In genomic region chr1:156530006-156530405, GRCh38 we compare ENCODE assay signal across 37 cellular contexts. TPM values are rescaled to one million over a fixed set of nuclear protein-coding genes. Genes with fewer than 3 reads are reported as not detected.
"Had no signal": no experiment of that assay in that cellular context is flagged by ENCODE, and none has a peak within 500 bp of the region (broad histone marks: within the 10 kb centered on the region; RNA-seq: fewer than 3 reads in every experiment).

No MANE protein-coding gene starts in this region.

- H3K27ac Mint-ChIP-seq: activated B cell treated with CpG ODN at 0.5 μM for 24 hours; activated CD4-positive, alpha-beta memory T cell treated with anti-CD3 and anti-CD28 coated beads for 36 hours; activated CD4-positive, alpha-beta T cell treated with anti-CD3 and anti-CD28 coated beads, Interleukin-2, amount 10 ng/mL, durations not matched to agents 24 days and 14 days; activated CD8-positive, alpha-beta T cell treated with anti-CD3 and anti-CD28 coated beads for 36 hours; activated naive CD4-positive, alpha-beta T cell treated with anti-CD3 and anti-CD28 coated beads for 36 hours; activated naive CD4-positive, alpha-beta T cell treated with anti-CD3 and anti-CD28 coated beads, Interleukin-2, amount 50 U/mL, for 72 hours; activated naive CD8-positive, alpha-beta T cell treated with anti-CD3 and anti-CD28 coated beads for 36 hours; activated T-cell treated with anti-CD3 and anti-CD28 coated beads, Interleukin-2, amount 50 U/mL, for 72 hours; activated T-helper 1 cell treated with anti-CD3 and anti-CD28 coated beads, Interleukin-12 subunit alpha, Interleukin-12 subunit beta, Interleukin-2, Interleukin-4 antibody, amounts not matched to agents 30 ng/mL and 10 ng/mL and 1 ng/mL, durations not matched to agents 14 hours and 24 hours and 36 hours; activated T-helper 17 cell treated with anti-CD3 and anti-CD28 coated beads, Interleukin-2, amount 50 U/mL, for 72 hours; T-helper 1 cell treated with Interleukin-12 subunit alpha and Interleukin-12 subunit beta and Interleukin-4 antibody, amounts not matched to agents 30 μg/mL and 1 μg/mL, for 36 hours; T-helper 2 cell treated with Interferon-gamma antibody and Interleukin-4, amounts not matched to agents 5 μg/mL and 100 μg/mL, for 36 hours had no signal

- H3K27me3 Mint-ChIP-seq: activated B cell treated with CpG ODN at 0.5 μM for 24 hours; activated CD4-positive, alpha-beta memory T cell treated with anti-CD3 and anti-CD28 coated beads for 36 hours; activated CD4-positive, alpha-beta T cell treated with anti-CD3 and anti-CD28 coated beads, Interleukin-2, amount 10 ng/mL, durations not matched to agents 24 days and 14 days; activated CD8-positive, alpha-beta T cell treated with anti-CD3 and anti-CD28 coated beads for 36 hours; activated naive CD8-positive, alpha-beta T cell treated with anti-CD3 and anti-CD28 coated beads for 36 hours; activated T-helper 17 cell treated with anti-CD3 and anti-CD28 coated beads, Interleukin-2, amount 50 U/mL, for 72 hours had no signal

- H3K4me3 Mint-ChIP-seq: activated B cell treated with CpG ODN at 0.5 μM for 24 hours; activated CD4-positive, alpha-beta memory T cell treated with anti-CD3 and anti-CD28 coated beads for 36 hours; activated CD4-positive, alpha-beta T cell treated with anti-CD3 and anti-CD28 coated beads, Interleukin-2, amount 10 ng/mL, durations not matched to agents 24 days and 14 days; activated CD8-positive, alpha-beta T cell treated with anti-CD3 and anti-CD28 coated beads for 36 hours; activated naive CD4-positive, alpha-beta T cell treated with anti-CD3 and anti-CD28 coated beads for 36 hours; activated naive CD8-positive, alpha-beta T cell treated with anti-CD3 and anti-CD28 coated beads for 36 hours; activated T-cell treated with anti-CD3 and anti-CD28 coated beads, Interleukin-2, amount 50 U/mL, for 4 hours; activated T-cell treated with anti-CD3 and anti-CD28 coated beads, Interleukin-2, amount 50 U/mL, for 72 hours; activated T-helper 1 cell treated with anti-CD3 and anti-CD28 coated beads, Interleukin-12 subunit alpha, Interleukin-12 subunit beta, Interleukin-2, Interleukin-4 antibody, amounts not matched to agents 30 ng/mL and 10 ng/mL and 1 ng/mL, durations not matched to agents 14 hours and 24 hours and 36 hours; activated T-helper 17 cell treated with anti-CD3 and anti-CD28 coated beads, Interleukin-2, amount 50 U/mL, for 72 hours; T-helper 1 cell treated with Interleukin-12 subunit alpha and Interleukin-12 subunit beta and Interleukin-4 antibody, amounts not matched to agents 30 μg/mL and 1 μg/mL, for 36 hours; T-helper 2 cell treated with Interferon-gamma antibody and Interleukin-4, amounts not matched to agents 5 μg/mL and 100 μg/mL, for 36 hours had no signal

- H3K36me3 Mint-ChIP-seq: activated CD4-positive, alpha-beta memory T cell treated with anti-CD3 and anti-CD28 coated beads for 36 hours had no signal

- H3K9me3 Mint-ChIP-seq: activated B cell treated with CpG ODN at 0.5 μM for 24 hours; activated CD4-positive, alpha-beta memory T cell treated with anti-CD3 and anti-CD28 coated beads for 36 hours; activated CD4-positive, alpha-beta T cell treated with anti-CD3 and anti-CD28 coated beads, Interleukin-2, amount 10 ng/mL, durations not matched to agents 24 days and 14 days; activated CD8-positive, alpha-beta T cell treated with anti-CD3 and anti-CD28 coated beads for 36 hours; activated naive CD4-positive, alpha-beta T cell treated with anti-CD3 and anti-CD28 coated beads for 36 hours; activated naive CD4-positive, alpha-beta T cell treated with anti-CD3 and anti-CD28 coated beads, Interleukin-2, amount 50 U/mL, for 72 hours; activated naive CD8-positive, alpha-beta T cell treated with anti-CD3 and anti-CD28 coated beads for 36 hours; activated T-cell treated with anti-CD3 and anti-CD28 coated beads, Interleukin-2, amount 50 U/mL, for 4 hours; activated T-cell treated with anti-CD3 and anti-CD28 coated beads, Interleukin-2, amount 50 U/mL, for 72 hours; activated T-helper 1 cell treated with anti-CD3 and anti-CD28 coated beads, Interleukin-12 subunit alpha, Interleukin-12 subunit beta, Interleukin-2, Interleukin-4 antibody, amounts not matched to agents 30 ng/mL and 10 ng/mL and 1 ng/mL, durations not matched to agents 14 hours and 24 hours and 36 hours; activated T-helper 17 cell treated with anti-CD3 and anti-CD28 coated beads, Interleukin-2, amount 50 U/mL, for 72 hours; T-helper 1 cell treated with Interleukin-12 subunit alpha and Interleukin-12 subunit beta and Interleukin-4 antibody, amounts not matched to agents 30 μg/mL and 1 μg/mL, for 36 hours; T-helper 2 cell treated with Interferon-gamma antibody and Interleukin-4, amounts not matched to agents 5 μg/mL and 100 μg/mL, for 36 hours had no signal

- DNase-seq: activated B cell treated with CpG ODN at 0.5 μM for 24 hours; activated CD4-positive, alpha-beta memory T cell treated with anti-CD3 and anti-CD28 coated beads for 36 hours; activated CD4-positive, alpha-beta T cell treated with anti-CD3 and anti-CD28 coated beads for 4 hours; activated CD4-positive, alpha-beta T cell treated with anti-CD3 and anti-CD28 coated beads, Interleukin-2, amount 10 ng/mL, durations not matched to agents 24 days and 14 days; activated CD4-positive, alpha-beta T cell treated with anti-CD3 and anti-CD28 coated beads, Interleukin-2, amount 50 U/mL, for 1 hour; activated CD4-positive, alpha-beta T cell treated with anti-CD3 and anti-CD28 coated beads, Interleukin-2, amount 50 U/mL, for 4 hours; activated CD4-positive, CD25-positive, alpha-beta regulatory T cell treated with anti-CD3 and anti-CD28 coated beads, Interleukin-2, amount 50 U/mL, for 72 hours; activated CD8-positive, alpha-beta memory T cell treated with anti-CD3 and anti-CD28 coated beads, Interleukin-2, amount 50 U/mL, for 4 hours; activated CD8-positive, alpha-beta T cell treated with anti-CD3 and anti-CD28 coated beads for 36 hours; activated effector memory CD4-positive, alpha-beta T cell treated with anti-CD3 and anti-CD28 coated beads, Interleukin-2, amount 50 U/mL, for 16 hours; activated gamma-delta T cell treated with Interleukin-2 at 50 U/mL for 16 hours; activated naive CD4-positive, alpha-beta T cell; activated naive CD4-positive, alpha-beta T cell treated with anti-CD3 and anti-CD28 coated beads for 36 hours; activated naive CD4-positive, alpha-beta T cell treated with anti-CD3 and anti-CD28 coated beads, Interleukin-2, amount 50 U/mL, for 16 hours; activated naive CD8-positive, alpha-beta T cell treated with anti-CD3 and anti-CD28 coated beads for 36 hours; activated T-cell treated with anti-CD3 and anti-CD28 coated beads for 4 hours; activated T-cell treated with anti-CD3 and anti-CD28 coated beads, Interleukin-2, amount 50 U/mL, for 1 hour; activated T-cell treated with anti-CD3 and anti-CD28 coated beads, Interleukin-2, amount 50 U/mL, for 4 hours; activated T-cell treated with anti-CD3 and anti-CD28 coated beads, Interleukin-2, amount 50 U/mL, for 72 hours; adrenal gland; amniotic stem cell; aorta; body of pancreas; brain microvascular endothelial cell; central memory CD4-positive, alpha-beta T cell; T-helper 1 cell; T-helper 2 cell; T-helper 9 cell had no signal

- ATAC-seq: activated CD8-positive, alpha-beta T cell treated with anti-CD3 and anti-CD28 coated beads for 36 hours; activated naive CD4-positive, alpha-beta T cell treated with anti-CD3 and anti-CD28 coated beads, Interleukin-2, amount 50 U/mL, for 72 hours; activated T-cell treated with anti-CD3 and anti-CD28 coated beads, Interleukin-2, amount 50 U/mL, for 4 hours; activated T-cell treated with anti-CD3 and anti-CD28 coated beads, Interleukin-2, amount 50 U/mL, for 72 hours; activated T-helper 17 cell treated with anti-CD3 and anti-CD28 coated beads, Interleukin-2, amount 50 U/mL, for 72 hours; body of pancreas had no signal

RNA-seq across cellular contexts. Expression of gene TTC24, which starts 49.5 kb away (rescaled TPM):
- total RNA-seq: adrenal gland, astrocyte, body of pancreas, breast epithelium, cardiac septum, cerebellum had no signal
